In genomic region chr20:39390186-39390585, GRCh38 we compare ENCODE assay signal across 21 cellular contexts.
DNase-seq lines count a peak whose midpoint lies in the region; ATAC-seq, FAIRE-seq and TF ChIP-seq lines count a peak whose summit lies in the region.
"Had no signal": no experiment of that assay in that cellular context is flagged by ENCODE, and none has a peak within 500 bp of the region (broad histone marks: within the 10 kb centered on the region; RNA-seq: fewer than 3 reads in every experiment).

No MANE protein-coding gene starts in this region.

- H3K9ac ChIP-seq in DND-41 (ENCODE audit: low read depth, low read length) (no peak overlapping the region), OCI-LY3 (ENCODE audit: low read length) (no peak overlapping the region), H1 (replicated peaks in 1 of 4; ENCODE audit: extremely low read depth in 1 of 4, low read depth in 3 of 4, low read length in 3 of 4) (no peak overlapping the region), MM.1S (ENCODE audit: low read length) (no peak overlapping the region)
- H3K9ac ChIP-seq: BLaER1 had no signal

- H3K14ac ChIP-seq in H1 (ENCODE audit: insufficient read length): no peak overlapping the region

- H3K79me2 ChIP-seq in DND-41 (ENCODE audit: insufficient read depth, low read length) (no peaks in the 10 kb centered on the region), OCI-LY3 (ENCODE audit: low read length) (no peaks in the 10 kb centered on the region), H1 (ENCODE audit: control insufficient read depth in 1 of 2, insufficient read depth in 2 of 2, low read length in 2 of 2) (no peaks in the 10 kb centered on the region), MM.1S (ENCODE audit: low read length) (no peaks in the 10 kb centered on the region)

- H4K8ac ChIP-seq in H1 (ENCODE audit: extremely low read depth, insufficient read depth, low read length): no peak overlapping the region

- no peaks in the 10 kb centered on the region for H3K9me3 ChIP-seq in DND-41 (ENCODE audit: insufficient read depth, low read length, severe bottlenecking)
- no peaks in the 10 kb centered on the region for H3K9me3 ChIP-seq in OCI-LY3 (ENCODE audit: insufficient read depth, low read length)
- no peaks in the 10 kb centered on the region for H3K9me3 ChIP-seq in H1 (ENCODE audit: insufficient read depth in 2 of 2, low read depth in 1 of 2, low read length in 1 of 2)
- no peaks in the 10 kb centered on the region for H3K9me3 ChIP-seq in MM.1S (replicated peaks; ENCODE audit: insufficient read depth, low read length)
- H3K9me3 ChIP-seq: BLaER1, Caco-2 had no signal

- H2BK120ac ChIP-seq in H1 (replicated peaks; ENCODE audit: low read depth, low read length): no peak overlapping the region

- 84% methylated on average over 4 of the region's 5 CpGs; no CpG with 5 or more reads in 1 of the 2 experiments for WGBS in H1 (ENCODE audit: extremely low coverage in 1 of 2, insufficient coverage in 1 of 2, insufficient read length in 1 of 2, insufficient replicate concordance in 2 of 2, low coverage in 1 of 2, low lambda C conversion rate in 2 of 2, missing lambda C conversion rate in 1 of 2), 2 experiments

- H4K20me1 ChIP-seq in DND-41 (ENCODE audit: insufficient read depth, low read length) (no peaks in the 10 kb centered on the region), OCI-LY3 (ENCODE audit: insufficient read depth, low read length) (no peaks in the 10 kb centered on the region), H1 (replicated peaks in 1 of 2; ENCODE audit: control insufficient read depth in 1 of 2, insufficient read depth in 2 of 2, low read length in 2 of 2) (no peaks in the 10 kb centered on the region), MM.1S (ENCODE audit: insufficient read depth, low read length) (no peaks in the 10 kb centered on the region)
- H4K20me1 ChIP-seq: BLaER1 had no signal

- H3K36me3 ChIP-seq in DND-41 (ENCODE audit: insufficient read depth, low read length) (no peaks in the 10 kb centered on the region), OCI-LY3 (replicated peaks; ENCODE audit: low read depth, low read length) (no peaks in the 10 kb centered on the region), H1 (ENCODE audit: control insufficient read depth in 2 of 4, insufficient read depth in 4 of 4, low read length in 3 of 4) (no peaks in the 10 kb centered on the region), MM.1S (replicated peaks; ENCODE audit: insufficient read depth, low read length) (no peaks in the 10 kb centered on the region)
- H3K36me3 ChIP-seq: BLaER1 had no signal

- H3K18ac ChIP-seq in H1 (ENCODE audit: extremely low read depth, low read length): no peak overlapping the region

- H2BK15ac ChIP-seq in H1 (ENCODE audit: low read length): no peak overlapping the region

- H2BK20ac ChIP-seq in H1 (ENCODE audit: low read length): no peak overlapping the region

- no peaks in the 10 kb centered on the region for H3F3A ChIP-seq in MM.1S (ENCODE audit: insufficient read depth, low read length)

- H2BK12ac ChIP-seq in H1 (ENCODE audit: low read depth, low read length): no peak overlapping the region

- H4K91ac ChIP-seq in H1 (replicated peaks; ENCODE audit: insufficient read length, low read length): no peak overlapping the region

- TF ChIP-seq EP300 in H1 (IDR thresholded peaks at IDR 0.05; ENCODE audit: borderline replicate concordance in 1 of 2, low read depth in 2 of 2, low read length in 2 of 2): no peak

- CTCF ChIA-PET in H1 (lab: Charles Lee; ENCODE audit: partially characterized antibody): interaction anchor here (1.2 to 2.2 kb wide), 3 partner anchors 8 to 121 kb away, joined by 4 to 13 read pairs (median 4); no protein-coding TSS in a partner anchor

- TF ChIP-seq CTCF in DND-41 (IDR thresholded peaks at IDR 0.05; ENCODE audit: borderline replicate concordance, extremely low read depth, low read length, poor library complexity, severe bottlenecking) (no peak), OCI-LY3 (IDR thresholded peaks at IDR 0.05; ENCODE audit: low read depth, low read length) (no peak), H1 (IDR thresholded peaks at IDR 0.05; ENCODE audit: control extremely low read depth in 1 of 3, insufficient read depth in 1 of 3, low read depth in 1 of 3, low read length in 3 of 3) (no peak), MM.1S (IDR thresholded peaks at IDR 0.05; ENCODE audit: low read length) (no peak)

- TF ChIP-seq RAD21 in H1 (IDR thresholded peaks at IDR 0.05 in 1 of 2, conservative IDR thresholded peaks at IDR 0.05 in 1 of 2; ENCODE audit: low read depth in 2 of 2, low read length in 2 of 2): no peak

- H3K79me1 ChIP-seq in H1 (ENCODE audit: low read depth, low read length): no peaks in the 10 kb centered on the region

- no peak overlapping the region for H3K4me3 ChIP-seq in DND-41 (ENCODE audit: low read depth in 1 of 2, low read length in 2 of 2)
- H3K4me3 ChIP-seq in OCI-LY3 (ENCODE audit: low read length): no peak overlapping the region
- no peak overlapping the region for H3K4me3 ChIP-seq in H1 (ENCODE audit: extremely low read depth in 1 of 4, insufficient read depth in 2 of 4, low read depth in 3 of 4, low read length in 4 of 4)
- H3K4me3 ChIP-seq in MM.1S (ENCODE audit: low read length): no peak overlapping the region
- H3K4me3 ChIP-seq: BLaER1 had no signal

- no peaks in the 10 kb centered on the region for H3K23me2 ChIP-seq in H1 (ENCODE audit: low read depth, low read length)

- TF ChIP-seq POLR2A in H1 (IDR thresholded peaks at IDR 0.05; ENCODE audit: control extremely low read depth in 1 of 2, low read depth in 2 of 2, low read length in 2 of 2): no peak

- H3K27ac ChIP-seq in DND-41 (ENCODE audit: low read length) (no peak overlapping the region), OCI-LY3 (ENCODE audit: low read length) (no peak overlapping the region), H1 (ENCODE audit: low read depth, low read length) (no peak overlapping the region), MM.1S (ENCODE audit: low read length) (no peak overlapping the region)
- H3K27ac ChIP-seq: 22Rv1, BLaER1, C4-2B had no signal

- no peak overlapping the region for H3K56ac ChIP-seq in H1 (replicated peaks; ENCODE audit: insufficient read length, low read depth, low read length)

- H3K23ac ChIP-seq in H1 (ENCODE audit: insufficient read length): no peak overlapping the region

- POLR2A ChIA-PET in H1 (lab: Charles Lee; ENCODE audit: partially characterized antibody): no interaction called here

- H2BK5ac ChIP-seq in H1 (ENCODE audit: low read depth, low read length): no peak overlapping the region

- H3K9me2 ChIP-seq in MM.1S (replicated peaks; ENCODE audit: insufficient read depth, low read length): no peaks in the 10 kb centered on the region

- DNase-seq in NCI-H526 (lab: John Stamatoyannopoulos, UW) (peak; percentile 24 to 41), NCI-H526 treated with DMSO at 0.1 percent for 48 hours (lab: John Stamatoyannopoulos, UW) (no peak), DND-41 (peak; percentile 9), H1 (ENCODE audit: low read depth in 1 of 2, low spot score in 2 of 2) (no peak), MM.1S (no peak), OCI-M2 (lab: John Stamatoyannopoulos, UW; ENCODE audit: unreplicated experiment) (no peak)
- DNase-seq: Caco-2; CD4-positive, CD25-positive, alpha-beta regulatory T cell; CD8-positive, alpha-beta T cell; DMS153; GF-D8; H9 had no signal

- no peak overlapping the region for H3K4me2 ChIP-seq in DND-41 (ENCODE audit: insufficient read depth, low read length)
- H3K4me2 ChIP-seq in OCI-LY3 (ENCODE audit: low read length): no peak overlapping the region
- no peak overlapping the region for H3K4me2 ChIP-seq in H1 (ENCODE audit: insufficient read depth in 1 of 2, low read depth in 2 of 2, low read length in 2 of 2)
- H3K4me2 ChIP-seq in MM.1S (ENCODE audit: low read depth, low read length): no peak overlapping the region
- H3K4me2 ChIP-seq: BLaER1 had no signal

- no peak overlapping the region for H3K4ac ChIP-seq in H1 (replicated peaks; ENCODE audit: insufficient read length, low read depth, low read length)

- H2AK5ac ChIP-seq in H1 (ENCODE audit: low read depth, low read length): no peak overlapping the region

- H2AFZ ChIP-seq in DND-41 (ENCODE audit: low read depth, low read length): no peak overlapping the region
- H2AFZ ChIP-seq in OCI-LY3 (ENCODE audit: low read depth, low read length): peak overlapping the region; percentile 16; the same call in 1 of the 2 replicates
- H2AFZ ChIP-seq in H1 (ENCODE audit: low read length): peak overlapping the region; percentile 76; the same call in 1 of the 2 replicates
- H2AFZ ChIP-seq in MM.1S (ENCODE audit: low read length): no peak overlapping the region

- FAIRE-seq in H1 (lab: Jason Lieb, UNC): no peak
- FAIRE-seq: A204.1, GM12891, GM18507 had no signal

- no peaks in the 10 kb centered on the region for H3K27me3 ChIP-seq in DND-41 (ENCODE audit: insufficient read depth, low read length, poor library complexity)
- H3K27me3 ChIP-seq in OCI-LY3 (ENCODE audit: low read depth, low read length): no peaks in the 10 kb centered on the region
- H3K27me3 ChIP-seq in H1 (replicated peaks in 1 of 4; ENCODE audit: control insufficient read depth in 3 of 4, extremely low read depth in 1 of 4, insufficient read depth in 3 of 4, low read length in 3 of 4): no peaks in the 10 kb centered on the region
- no peaks in the 10 kb centered on the region for H3K27me3 ChIP-seq in MM.1S (replicated peaks; ENCODE audit: insufficient read depth, low read length)
- H3K27me3 ChIP-seq: BLaER1 had no signal

- ATAC-seq in DND-41 (ENCODE audit: insufficient read depth, low read depth) (no peak), HG03196 (IDR thresholded peaks at IDR 0.05; ENCODE audit: unreplicated experiment) (no peak)
- ATAC-seq: CD8-positive, alpha-beta T cell; HCT116 had no signal

- no peak overlapping the region for H4K5ac ChIP-seq in H1 (ENCODE audit: insufficient read length, low read depth, low read length)

- H3K4me1 ChIP-seq in DND-41 (ENCODE audit: insufficient read depth, low read length) (no peaks in the 10 kb centered on the region), OCI-LY3 (ENCODE audit: low read length) (no peaks in the 10 kb centered on the region), H1 (replicated peaks in 1 of 4; ENCODE audit: control insufficient read depth in 3 of 4, insufficient read depth in 4 of 4, low read length in 3 of 4) (no peaks in the 10 kb centered on the region), MM.1S (ENCODE audit: low read length) (no peaks in the 10 kb centered on the region)
- H3K4me1 ChIP-seq: BLaER1, Caco-2 had no signal

TF ChIP-seq in H1, 55 proteins besides CTCF, POLR2A, EP300 and RAD21 (continues in another document):
- TF ChIP-seq E2F6 (IDR thresholded peaks at IDR 0.05) (no peak), BACH1 (IDR thresholded peaks at IDR 0.05; ENCODE audit: low read length) (no peak), ZNF274 (IDR thresholded peaks at IDR 0.05; ENCODE audit: borderline replicate concordance, extremely low read depth, low read length) (no peak), MAFK (IDR thresholded peaks at IDR 0.05; ENCODE audit: low read depth, low read length) (no peak), CHD2 (IDR thresholded peaks at IDR 0.05; ENCODE audit: low read length) (no peak)

Comparison
In these comparisons a context has a peak if more than half of its experiments do, and no peak if none do; other contexts are left out.
1. DNase-seq: peak in NCI-H526 (2 of 2) and DND-41 (single experiment); none in NCI-H526 treated with DMSO at 0.1 percent for 48 hours (single experiment), H1 (0 of 2), MM.1S (single experiment) and OCI-M2 (single experiment).
2. H2AFZ ChIP-seq: peak in OCI-LY3 (single experiment) and H1 (single experiment); none in DND-41 (single experiment) and MM.1S (single experiment).